Comparison of ENCODE assay signal across 26 cellular contexts in the genomic region with DNA sequence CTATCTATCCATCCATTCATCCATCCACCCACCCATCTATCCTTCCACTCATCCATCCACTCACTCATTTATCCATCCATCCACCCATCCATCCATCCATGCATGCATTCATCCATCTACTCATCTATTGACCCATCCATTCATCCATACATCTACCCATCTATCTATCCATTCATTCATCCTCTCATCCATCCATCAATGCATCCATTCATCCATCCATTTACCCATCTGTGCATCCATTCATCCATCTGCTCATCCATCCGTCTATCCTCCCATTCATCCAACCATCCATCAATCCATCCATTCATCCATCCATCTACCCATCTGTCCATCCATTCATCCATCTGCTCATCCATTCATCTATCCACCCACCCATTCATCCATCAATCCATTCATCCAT.
"Had no signal": no experiment of that assay in that cellular context is flagged by ENCODE, and none has a peak within 500 bp of the region (broad histone marks: within the 10 kb centered on the region; RNA-seq: fewer than 3 reads in every experiment).

No MANE protein-coding gene starts in this region.

- H3K27ac ChIP-seq: coronary artery, dorsolateral prefrontal cortex, epithelial cell of prostate, esophagus squamous epithelium, gastrocnemius medialis, heart right ventricle, left lung, lower lobe of right lung had no signal

- FAIRE-seq: colon, endometrium, islet of Langerhans, keratinocyte had no signal

- H3K9me3 ChIP-seq: esophagus squamous epithelium, gastrocnemius medialis, heart right ventricle, left lung, lower lobe of right lung, mucosa of descending colon had no signal

- H3K36me3 ChIP-seq: esophagus squamous epithelium, gastrocnemius medialis, heart right ventricle, left lung, lower lobe of right lung had no signal

- H3K27me3 ChIP-seq: esophagus squamous epithelium, gastrocnemius medialis, left lung had no signal

- ATAC-seq: effector memory CD8-positive, alpha-beta T cell; gastrocnemius medialis; heart right ventricle; left cardiac atrium; left lung; left ventricle myocardium superior; lower lobe of right lung; mucosa of descending colon had no signal

- H3K4me3 ChIP-seq: coronary artery, dorsolateral prefrontal cortex, esophagus squamous epithelium, gastrocnemius medialis, heart right ventricle, left lung, lower lobe of right lung, mucosa of descending colon had no signal

- H3K4me1 ChIP-seq: gastrocnemius medialis, left lung, lower lobe of right lung had no signal

- DNase-seq: dermis blood vessel endothelial cell; dorsolateral prefrontal cortex; effector CD4-positive, alpha-beta T cell; effector memory CD8-positive, alpha-beta T cell; endodermal cell; esophagus squamous epithelium; foreskin fibroblast; foreskin melanocyte; gastrocnemius medialis; glutamatergic neuron; head of caudate nucleus; heart right ventricle; hippocampal formation; left cardiac atrium; left lung; left ventricle myocardium superior; lower lobe of right lung; mesenchymal stem cell; mucosa of descending colon; naive B cell had no signal
